Comparison of ENCODE assay signal across 17 cellular contexts in genomic region chr7:112067205-112067604, GRCh38.
"Had no signal": no experiment of that assay in that cellular context is flagged by ENCODE, and none has a peak within 500 bp of the region (broad histone marks: within the 10 kb centered on the region; RNA-seq: fewer than 3 reads in every experiment).

No MANE protein-coding gene starts in this region.

- H3K4me1 ChIP-seq: spleen had no signal

- FAIRE-seq: frontal cortex, kidney had no signal

- H3K36me3 ChIP-seq: prostate gland, right lobe of liver, spleen had no signal

- H3K36me3 Mint-ChIP-seq: activated naive CD4-positive, alpha-beta T cell treated with anti-CD3 and anti-CD28 coated beads, Interleukin-2, amount 50 U/mL, for 72 hours; naive thymus-derived CD4-positive, alpha-beta T cell; type B pancreatic cell had no signal

- H3K4me3 Mint-ChIP-seq: activated T-cell treated with anti-CD3 and anti-CD28 coated beads, Interleukin-2, amount 50 U/mL, for 4 hours; naive thymus-derived CD4-positive, alpha-beta T cell; T-helper 2 cell treated with Interferon-gamma antibody and Interleukin-4, amounts not matched to agents 5 μg/mL and 100 μg/mL, for 36 hours; type B pancreatic cell had no signal

- H3K27ac ChIP-seq: prostate gland, right lobe of liver, spleen had no signal

- H3K9me3 ChIP-seq: prostate gland, right lobe of liver, spleen had no signal

- H3K27me3 ChIP-seq: right lobe of liver, spleen had no signal

- H3K27me3 Mint-ChIP-seq: type B pancreatic cell had no signal

- H3K4me3 ChIP-seq: prostate gland, right lobe of liver, spleen had no signal

- H3K9me3 Mint-ChIP-seq: activated naive CD4-positive, alpha-beta T cell treated with anti-CD3 and anti-CD28 coated beads, Interleukin-2, amount 50 U/mL, for 72 hours; activated T-cell treated with anti-CD3 and anti-CD28 coated beads, Interleukin-2, amount 50 U/mL, for 4 hours; naive thymus-derived CD4-positive, alpha-beta T cell; T-helper 2 cell treated with Interferon-gamma antibody and Interleukin-4, amounts not matched to agents 5 μg/mL and 100 μg/mL, for 36 hours had no signal

- H3K4me1 Mint-ChIP-seq: naive thymus-derived CD4-positive, alpha-beta T cell had no signal

- H3K27ac Mint-ChIP-seq: activated naive CD4-positive, alpha-beta T cell treated with anti-CD3 and anti-CD28 coated beads, Interleukin-2, amount 50 U/mL, for 72 hours; naive thymus-derived CD4-positive, alpha-beta T cell; T-helper 2 cell treated with Interferon-gamma antibody and Interleukin-4, amounts not matched to agents 5 μg/mL and 100 μg/mL, for 36 hours had no signal

- DNase-seq: activated CD4-positive, alpha-beta T cell treated with anti-CD3 and anti-CD28 coated beads for 1 hour; activated CD4-positive, alpha-beta T cell treated with anti-CD3 and anti-CD28 coated beads, Interleukin-2, amount 50 U/mL, for 48 hours; activated effector memory CD4-positive, alpha-beta T cell treated with anti-CD3 and anti-CD28 coated beads, Interleukin-2, amount 50 U/mL, for 16 hours; activated T-cell treated with anti-CD3 and anti-CD28 coated beads, Interleukin-2, amount 50 U/mL, for 4 hours; amniotic stem cell; kidney; naive thymus-derived CD4-positive, alpha-beta T cell; nucleus accumbens; right lobe of liver; spleen; stimulated activated CD4-positive, alpha-beta T cell treated with anti-CD3 and anti-CD28 coated beads, Interleukin-1b, Interleukin-23, amount 100 ng/mL, for 48 hours; stimulated activated naive CD4-positive, alpha-beta T cell had no signal

- ATAC-seq: activated naive CD4-positive, alpha-beta T cell treated with anti-CD3 and anti-CD28 coated beads, Interleukin-2, amount 50 U/mL, for 72 hours; activated T-cell treated with anti-CD3 and anti-CD28 coated beads, Interleukin-2, amount 50 U/mL, for 4 hours; naive thymus-derived CD4-positive, alpha-beta T cell had no signal
